8 cellular contexts compared by ENCODE assay signal in genomic region chr1:10494754-10495474, GRCh38. TPM values are rescaled to one million over a fixed set of nuclear protein-coding genes. Genes with fewer than 3 reads are reported as not detected.
A peak's percentile ranks its signal among the peaks of the same experiment; 100 is the strongest.
DNase-seq lines count a peak whose midpoint lies in the region; ATAC-seq and TF ChIP-seq lines count a peak whose summit lies in the region.

No MANE protein-coding gene starts in this region.

- peaks cover 17% of the 10 kb centered on the region for H3K4me1 Mint-ChIP-seq in osteocyte (ENCODE audit: unreplicated experiment)

- H3K9ac ChIP-seq in GM23248 = peak overlapping the region; percentile 69

- H3K79me2 ChIP-seq in GM23248 (ENCODE audit: insufficient read depth) = peaks cover 92% of the 10 kb centered on the region

- H3K9me3 ChIP-seq in GM23248 (ENCODE audit: low read depth) (no peaks in the 10 kb centered on the region), thoracic aorta (no peaks in the 10 kb centered on the region)

- ATAC-seq in thoracic aorta (ENCODE audit: insufficient number of reproducible peaks, low FRiP score, low read depth) = peak; percentile 51

- H3K36me3 Mint-ChIP-seq in osteocyte (ENCODE audit: unreplicated experiment) = no peaks in the 10 kb centered on the region

- DNase-seq in EL = peak; percentile 65
- DNase-seq in GM23248 = peak; percentile 78
- no peak for DNase-seq in LNCaP clone FGC (ENCODE audit: low read depth)
- DNase-seq in SIG-M5 (lab: John Stamatoyannopoulos, UW) = peak; percentile 29
- DNase-seq in activated gamma-delta T cell treated with anti-CD3 and anti-CD28 coated beads, Interleukin-2, amount 50 U/mL, for 16 hours (ENCODE audit: low read depth) = peak; percentile 65
- DNase-seq in germinal center (ENCODE audit: low spot score) = peak; percentile 82
- peak; percentile 91 for DNase-seq in osteocyte (ENCODE audit: extremely low spot score, unreplicated experiment)
- DNase-seq in thoracic aorta (ENCODE audit: low spot score) = no peak

- H3K27ac ChIP-seq in GM23248 (peak overlapping the region; percentile 45), thoracic aorta (no peak overlapping the region)

- H3K27me3 ChIP-seq in GM23248 (replicated peaks; ENCODE audit: insufficient read depth) = no peaks in the 10 kb centered on the region
- H3K27me3 ChIP-seq in thoracic aorta (replicated peaks; ENCODE audit: insufficient read depth) = no peaks in the 10 kb centered on the region

- H3K9me3 Mint-ChIP-seq in osteocyte (ENCODE audit: unreplicated experiment) = no peaks in the 10 kb centered on the region

- TF ChIP-seq CTCF in LNCaP clone FGC (IDR thresholded peaks at IDR 0.05; ENCODE audit: control insufficient read depth, extremely low read depth, insufficient read depth) = peak; percentile 74
- peak; percentile 92 for TF ChIP-seq CTCF in osteocyte (IDR thresholded peaks at IDR 0.05)
- TF ChIP-seq CTCF in thoracic aorta (IDR thresholded peaks at IDR 0.05) = peak; percentile 97

- peaks cover 10% of the 10 kb centered on the region for H3K4me1 ChIP-seq in GM23248 (ENCODE audit: insufficient read depth)
- peaks cover 7 to 12% of the 10 kb centered on the region in 2 donors for H3K4me1 ChIP-seq in thoracic aorta (ENCODE audit: control insufficient read depth in 1 of 2, low read depth in 2 of 2)

- H3F3A ChIP-seq in GM23248 (ENCODE audit: insufficient read depth) = 0 out of 2 replicates have a peak, but pooled peaks cover 4% of the 10 kb centered on the region

- H3K4me3 ChIP-seq in GM23248 (peak overlapping the region; percentile 72), LNCaP clone FGC (ENCODE audit: low read depth, low read length) (peak overlapping the region; percentile 33), thoracic aorta (peak overlapping the region; percentile 69)

- H3K27me3 Mint-ChIP-seq in osteocyte (ENCODE audit: unreplicated experiment) = no peaks in the 10 kb centered on the region

- H3K9me2 ChIP-seq in GM23248 (ENCODE audit: insufficient read depth) = no peaks in the 10 kb centered on the region

- in situ Hi-C loops in GM23248 (cut with MboI) = loop anchor here (5.0 kb wide), 1 partner anchor 372 kb away; no protein-coding TSS in a partner anchor

- H2AFZ ChIP-seq in GM23248 = peak overlapping the region; percentile 77

- H3K36me3 ChIP-seq in GM23248 (ENCODE audit: low read depth) (no peaks in the 10 kb centered on the region), thoracic aorta (peaks cover 7% of the 10 kb centered on the region)

- peak overlapping the region; percentile 77 for H3K27ac Mint-ChIP-seq in osteocyte (ENCODE audit: unreplicated experiment)

- H3K4me3 Mint-ChIP-seq in osteocyte (ENCODE audit: unreplicated experiment) = peak overlapping the region; percentile 69

- peak overlapping the region; percentile 98 for H3K4me2 ChIP-seq in GM23248 (ENCODE audit: unreplicated experiment)

- no peaks in the 10 kb centered on the region for H4K20me1 ChIP-seq in GM23248 (ENCODE audit: insufficient read depth)

- WGBS in GM23248 (ENCODE audit: low coverage in 1 of 2, low lambda C conversion rate in 2 of 2, missing lambda C conversion rate in 2 of 2), 2 experiments = 2 to 3% methylated on average over 15 of the region's 15 CpGs

RNA-seq across cellular contexts. Expression of gene PEX14, which starts 20.2 kb away (rescaled TPM):
- total RNA-seq in GM23248 (2014; rRNA removed; shearing (Covaris generic)) = 13.9 and 16.9 TPM in 2 replicates
- 20.1 and 22.4 TPM in 2 replicates for polyA plus RNA-seq in GM23248 (2016; fragmentation: Nextera tagmentation; extraction: Ambion mirVana)
- 22.2 and 23.8 TPM in 2 replicates for total RNA-seq in osteocyte
- total RNA-seq in thoracic aorta = 10 to 100 TPM; 11.5 to 22.6 TPM

RNA-seq across cellular contexts. Expression of gene DFFA, which starts 22.6 kb away (rescaled TPM):
- total RNA-seq in GM23248 (2014; rRNA removed; shearing (Covaris generic)) = 27.9 and 35.0 TPM in 2 replicates
- polyA plus RNA-seq in GM23248 (2016; fragmentation: Nextera tagmentation; extraction: Ambion mirVana) = 50.3 and 52.5 TPM in 2 replicates
- total RNA-seq in osteocyte (39.6 and 39.8 TPM in 2 replicates), thoracic aorta (10 to 100 TPM; 14.8 to 16.4 TPM)

RNA-seq across cellular contexts. Expression of gene CORT, which starts 45.1 kb away (rescaled TPM):
- 0.22 TPM in 1 of 2 replicates, not detected in the other for total RNA-seq in GM23248 (2014; rRNA removed; shearing (Covaris generic))
- polyA plus RNA-seq in GM23248 (2016; fragmentation: Nextera tagmentation; extraction: Ambion mirVana) = 0.33 TPM in 1 of 2 replicates, not detected in the other
- total RNA-seq in osteocyte (0.40 and 0.68 TPM in 2 replicates), thoracic aorta (not detected)

Comparison
In these comparisons a context has a peak if more than half of its experiments do, and no peak if none do; other contexts are left out.
1. DNase-seq: peak in EL (single experiment), GM23248 (single experiment), SIG-M5 (single experiment), activated gamma-delta T cell treated with anti-CD3 and anti-CD28 coated beads, Interleukin-2, amount 50 U/mL, for 16 hours (single experiment), germinal center (single experiment) and osteocyte (single experiment); none in LNCaP clone FGC (single experiment) and thoracic aorta (single experiment).
2. Peak in every context shown above with its lines, with median percentiles within 50 percentile points of each other: H3K4me3 ChIP-seq and CTCF ChIP-seq.